ENCODE assay signal across 11 cellular contexts in the genomic region with DNA sequence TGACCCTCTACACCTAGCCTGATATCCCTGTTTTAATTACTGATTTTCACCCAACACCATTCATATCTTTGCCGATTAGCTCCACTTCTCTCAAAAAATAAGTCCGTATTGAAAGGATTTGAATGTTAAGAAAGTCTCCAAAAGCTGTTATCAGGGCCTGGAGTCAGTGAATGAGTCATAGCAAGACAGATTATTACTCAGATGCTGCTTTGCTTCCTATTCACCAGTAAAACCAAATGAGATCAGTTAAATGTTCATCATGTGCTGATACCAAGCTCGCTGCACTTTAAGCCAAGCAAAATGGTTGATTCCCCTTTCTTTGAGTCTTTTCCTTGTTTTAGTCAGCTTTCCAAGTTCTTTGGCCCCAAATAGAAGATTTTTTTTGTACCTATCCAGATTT.
DNase-seq lines count a peak whose midpoint lies in the region; ATAC-seq and TF ChIP-seq lines count a peak whose summit lies in the region.
"Had no signal": no experiment of that assay in that cellular context is flagged by ENCODE, and none has a peak within 500 bp of the region (broad histone marks: within the 10 kb centered on the region; RNA-seq: fewer than 3 reads in every experiment).

No MANE protein-coding gene starts in this region.

- intact Hi-C loops in activated CD8-positive, alpha-beta T cell treated with anti-CD3 and anti-CD28 coated beads for 36 hours (cut with micrococcal nuclease), result no loop called here

- H3K36me3 Mint-ChIP-seq in stimulated activated effector memory CD8-positive, alpha-beta T cell treated with anti-CD3 and anti-CD28 coated beads, Interleukin-12 subunit alpha, Interleukin-12 subunit beta, amount 100 ng/mL, for 72 hours, result no peaks in the 10 kb centered on the region
- no peaks in the 10 kb centered on the region for H3K36me3 Mint-ChIP-seq in activated CD8-positive, alpha-beta T cell treated with anti-CD3 and anti-CD28 coated beads for 36 hours (ENCODE audit: low read depth)
- no peaks in the 10 kb centered on the region for H3K36me3 Mint-ChIP-seq in activated naive CD8-positive, alpha-beta T cell treated with anti-CD3 and anti-CD28 coated beads for 36 hours
- H3K36me3 Mint-ChIP-seq: activated naive CD8-positive, alpha-beta T cell had no signal

- H3K9me3 Mint-ChIP-seq in stimulated activated effector memory CD8-positive, alpha-beta T cell treated with anti-CD3 and anti-CD28 coated beads, Interleukin-12 subunit alpha, Interleukin-12 subunit beta, amount 100 ng/mL, for 72 hours, result no peaks in the 10 kb centered on the region
- no peaks in the 10 kb centered on the region for H3K9me3 Mint-ChIP-seq in activated CD8-positive, alpha-beta T cell treated with anti-CD3 and anti-CD28 coated beads for 36 hours
- H3K9me3 Mint-ChIP-seq in activated naive CD8-positive, alpha-beta T cell treated with anti-CD3 and anti-CD28 coated beads for 36 hours, result no peaks in the 10 kb centered on the region

- CTCF ChIA-PET in activated CD8-positive, alpha-beta T cell treated with anti-CD3 and anti-CD28 coated beads for 36 hours (lab: Charles Lee), result no interaction called here

- no peaks in the 10 kb centered on the region for H4K20me1 ChIP-seq in Loucy (ENCODE audit: insufficient read depth, low read length, poor library complexity, severe bottlenecking)

- no peaks in the 10 kb centered on the region for H3F3A ChIP-seq in Loucy (ENCODE audit: low read depth)

- H3K4me2 ChIP-seq in Loucy (ENCODE audit: low read depth, low read length, poor library complexity, severe bottlenecking), result no peak overlapping the region

- peak; percentile 64 for ATAC-seq in GM18909 (IDR thresholded peaks at IDR 0.05; ENCODE audit: poor library complexity, unreplicated experiment)
- peak; percentile 19 for ATAC-seq in stimulated activated effector memory CD8-positive, alpha-beta T cell treated with anti-CD3 and anti-CD28 coated beads, Interleukin-12 subunit alpha, Interleukin-12 subunit beta, amount 100 ng/mL, for 72 hours
- ATAC-seq in activated CD8-positive, alpha-beta T cell treated with anti-CD3 and anti-CD28 coated beads for 36 hours, result no peak
- ATAC-seq: HCT116 had no signal

- no peak overlapping the region for H3K27ac ChIP-seq in effector memory CD4-positive, alpha-beta T cell (ENCODE audit: insufficient read depth, low read length, poor library complexity, severe bottlenecking)

- H3K27ac Mint-ChIP-seq in stimulated activated effector memory CD8-positive, alpha-beta T cell treated with anti-CD3 and anti-CD28 coated beads, Interleukin-12 subunit alpha, Interleukin-12 subunit beta, amount 100 ng/mL, for 72 hours, result no peak overlapping the region
- H3K27ac Mint-ChIP-seq in activated CD8-positive, alpha-beta T cell treated with anti-CD3 and anti-CD28 coated beads for 36 hours, result no peak overlapping the region
- no peak overlapping the region for H3K27ac Mint-ChIP-seq in activated naive CD8-positive, alpha-beta T cell treated with anti-CD3 and anti-CD28 coated beads for 36 hours
- H3K27ac Mint-ChIP-seq: activated naive CD8-positive, alpha-beta T cell had no signal

- DNase-seq in cardiac fibroblast (ENCODE audit: low read depth in 2 of 2), result peak; percentile 40 to 64
- DNase-seq in stimulated activated effector memory CD8-positive, alpha-beta T cell treated with anti-CD3 and anti-CD28 coated beads, Interleukin-12 subunit alpha, Interleukin-12 subunit beta, amount 100 ng/mL, for 72 hours (ENCODE audit: low spot score in 2 of 2), result no peak
- DNase-seq in activated CD8-positive, alpha-beta T cell treated with anti-CD3 and anti-CD28 coated beads for 36 hours, result no peak
- no peak for DNase-seq in effector memory CD4-positive, alpha-beta T cell
- DNase-seq in activated naive CD8-positive, alpha-beta T cell treated with anti-CD3 and anti-CD28 coated beads for 36 hours, result no peak
- DNase-seq: activated CD4-positive, alpha-beta T cell treated with anti-CD3 and anti-CD28 coated beads, Interleukin-2, amount 50 U/mL, for 48 hours; NCI-H1092 treated with DMSO at 0.1 percent for 48 hours had no signal

- H3K79me2 ChIP-seq in Loucy (ENCODE audit: insufficient read depth, low read length), result no peaks in the 10 kb centered on the region

- H3K9me2 ChIP-seq in Loucy (replicated peaks; ENCODE audit: low read depth, low read length), result no peaks in the 10 kb centered on the region

- H3K36me3 ChIP-seq in Loucy (ENCODE audit: insufficient read depth, low read length), result no peaks in the 10 kb centered on the region
- H3K36me3 ChIP-seq in effector memory CD4-positive, alpha-beta T cell (ENCODE audit: control insufficient read depth, insufficient read depth, low read length), result no peaks in the 10 kb centered on the region

- H3K4me3 ChIP-seq in Loucy (ENCODE audit: low read length, poor library complexity, severe bottlenecking), result no peak overlapping the region
- no peak overlapping the region for H3K4me3 ChIP-seq in cardiac fibroblast (replicated peaks in 1 of 2; ENCODE audit: low read depth in 2 of 2, low read length in 2 of 2)
- no peak overlapping the region for H3K4me3 ChIP-seq in effector memory CD4-positive, alpha-beta T cell (ENCODE audit: insufficient read depth, low read depth, low read length, poor library complexity, severe bottlenecking)

- H2AFZ ChIP-seq in Loucy (ENCODE audit: low read length), result no peak overlapping the region; the same call in 1 of the 2 replicates

- no peaks in the 10 kb centered on the region for H3K27me3 Mint-ChIP-seq in activated CD8-positive, alpha-beta T cell treated with anti-CD3 and anti-CD28 coated beads for 36 hours
- H3K27me3 Mint-ChIP-seq in activated naive CD8-positive, alpha-beta T cell treated with anti-CD3 and anti-CD28 coated beads for 36 hours, result peaks cover 3% of the 10 kb centered on the region
- H3K27me3 Mint-ChIP-seq: activated naive CD8-positive, alpha-beta T cell had no signal

- POLR2A ChIA-PET in activated CD8-positive, alpha-beta T cell treated with anti-CD3 and anti-CD28 coated beads for 36 hours (lab: Charles Lee), result no interaction called here

- H3K4me1 ChIP-seq in Loucy (ENCODE audit: insufficient read depth, low read length, poor library complexity, severe bottlenecking), result peaks cover 32% of the 10 kb centered on the region
- H3K4me1 ChIP-seq in effector memory CD4-positive, alpha-beta T cell (ENCODE audit: control insufficient read depth, insufficient read depth, low read length, poor library complexity, severe bottlenecking), result no peaks in the 10 kb centered on the region

- H3K27me3 ChIP-seq in Loucy (ENCODE audit: insufficient read depth, low read length, poor library complexity, severe bottlenecking), result no peaks in the 10 kb centered on the region
- H3K27me3 ChIP-seq in effector memory CD4-positive, alpha-beta T cell (replicated peaks; ENCODE audit: control insufficient read depth, insufficient read depth, low read length, poor library complexity, severe bottlenecking), result no peaks in the 10 kb centered on the region

- TF ChIP-seq CTCF in Loucy (conservative IDR thresholded peaks at IDR 0.05; ENCODE audit: low read length) (no peak), cardiac fibroblast (IDR thresholded peaks at IDR 0.05; ENCODE audit: low read depth, low read length) (no peak)
- TF ChIP-seq CTCF in activated CD8-positive, alpha-beta T cell treated with anti-CD3 and anti-CD28 coated beads for 36 hours (IDR thresholded peaks at IDR 0.05), result no peak

- H3K9me3 ChIP-seq in Loucy (ENCODE audit: insufficient read depth, low read depth, low read length), result no peaks in the 10 kb centered on the region
- H3K9me3 ChIP-seq in effector memory CD4-positive, alpha-beta T cell (ENCODE audit: control insufficient read depth, low read length), result no peaks in the 10 kb centered on the region

- H3K9ac ChIP-seq in Loucy (ENCODE audit: low read depth, low read length, poor library complexity, severe bottlenecking), result peak overlapping the region; percentile 32

- no peaks in the 10 kb centered on the region for H3K4me1 Mint-ChIP-seq in stimulated activated effector memory CD8-positive, alpha-beta T cell treated with anti-CD3 and anti-CD28 coated beads, Interleukin-12 subunit alpha, Interleukin-12 subunit beta, amount 100 ng/mL, for 72 hours
- no peaks in the 10 kb centered on the region for H3K4me1 Mint-ChIP-seq in activated CD8-positive, alpha-beta T cell treated with anti-CD3 and anti-CD28 coated beads for 36 hours (ENCODE audit: low read depth)
- H3K4me1 Mint-ChIP-seq in activated naive CD8-positive, alpha-beta T cell treated with anti-CD3 and anti-CD28 coated beads for 36 hours, result no peaks in the 10 kb centered on the region

- no peak overlapping the region for H3K4me3 Mint-ChIP-seq in stimulated activated effector memory CD8-positive, alpha-beta T cell treated with anti-CD3 and anti-CD28 coated beads, Interleukin-12 subunit alpha, Interleukin-12 subunit beta, amount 100 ng/mL, for 72 hours
- H3K4me3 Mint-ChIP-seq in activated CD8-positive, alpha-beta T cell treated with anti-CD3 and anti-CD28 coated beads for 36 hours, result no peak overlapping the region
- H3K4me3 Mint-ChIP-seq in activated naive CD8-positive, alpha-beta T cell treated with anti-CD3 and anti-CD28 coated beads for 36 hours, result no peak overlapping the region
- H3K4me3 Mint-ChIP-seq: activated naive CD8-positive, alpha-beta T cell had no signal

Comparison
In these comparisons a context has a peak if more than half of its experiments do, and no peak if none do; other contexts are left out.
1. DNase-seq: peak in cardiac fibroblast (2 of 2); none in stimulated activated effector memory CD8-positive, alpha-beta T cell treated with anti-CD3 and anti-CD28 coated beads, Interleukin-12 subunit alpha, Interleukin-12 subunit beta, amount 100 ng/mL, for 72 hours (0 of 2), activated CD8-positive, alpha-beta T cell treated with anti-CD3 and anti-CD28 coated beads for 36 hours (single experiment), effector memory CD4-positive, alpha-beta T cell (0 of 3) and activated naive CD8-positive, alpha-beta T cell treated with anti-CD3 and anti-CD28 coated beads for 36 hours (single experiment).